Comparison of ENCODE assay signal across 8 cellular contexts in genomic region chr1:37477198-37477931, GRCh38. TPM values are rescaled to one million over a fixed set of nuclear protein-coding genes. Genes with fewer than 3 reads are reported as not detected.
DNase-seq lines count a peak whose midpoint lies in the region; ATAC-seq lines count a peak whose summit lies in the region.

No MANE protein-coding gene starts in this region.

- H3K36me3 Mint-ChIP-seq in activated CD4-positive, alpha-beta memory T cell treated with anti-CD3 and anti-CD28 coated beads, Interleukin-2, amount 10 ng/mL, durations not matched to agents 7 days and 5 days (ENCODE audit: low read depth) = peaks cover 68% of the 10 kb centered on the region
- H3K36me3 Mint-ChIP-seq in naive B cell = peaks cover 0 to 12% of the 10 kb centered on the region in 2 donors
- H3K36me3 Mint-ChIP-seq in stimulated activated naive CD8-positive, alpha-beta T cell treated with anti-CD3 and anti-CD28 coated beads, Interleukin-15, Interleukin-2, amounts not matched to agents 100 ng/mL and 50 ng/mL, for 24 hours (ENCODE audit: low read depth) = peaks cover 62% of the 10 kb centered on the region

- peak overlapping the region; percentile 98 for H3K4me3 Mint-ChIP-seq in activated CD4-positive, alpha-beta memory T cell treated with anti-CD3 and anti-CD28 coated beads, Interleukin-2, amount 10 ng/mL, durations not matched to agents 7 days and 5 days
- H3K4me3 Mint-ChIP-seq in naive B cell = peak overlapping the region; percentile 87 to 97 (median 96)
- peak overlapping the region; percentile 98 for H3K4me3 Mint-ChIP-seq in stimulated activated naive CD8-positive, alpha-beta T cell treated with anti-CD3 and anti-CD28 coated beads, Interleukin-15, Interleukin-2, amounts not matched to agents 100 ng/mL and 50 ng/mL, for 24 hours

- CTCF ChIA-PET in activated CD4-positive, alpha-beta memory T cell treated with anti-CD3 and anti-CD28 coated beads, Interleukin-2, amount 10 ng/mL, durations not matched to agents 7 days and 5 days (lab: Charles Lee) = interaction anchor here (0.8 to 5.7 kb wide), 7 partner anchors 10 to 205 kb away, joined by 3 to 59 read pairs (median 6); partner anchors contain the start of gene MEAF6

- peak overlapping the region; percentile 57 for H3K27ac ChIP-seq in Karpas-422 (ENCODE audit: low read length)
- H3K27ac ChIP-seq in effector memory CD4-positive, alpha-beta T cell (ENCODE audit: insufficient read depth, low read length, poor library complexity, severe bottlenecking) = peak overlapping the region; percentile 99

- ATAC-seq in GM21423 (IDR thresholded peaks at IDR 0.05; ENCODE audit: unreplicated experiment) (peak; percentile 42), naive B cell (ENCODE audit: low read depth in 2 of 2) (peak; percentile 76 to 78)

- peak; percentile 90 for DNase-seq in Caki2 (ENCODE audit: low read depth)
- DNase-seq in Karpas-422 = no peak
- DNase-seq in activated CD4-positive, alpha-beta memory T cell treated with anti-CD3 and anti-CD28 coated beads, Interleukin-2, amount 10 ng/mL, durations not matched to agents 7 days and 5 days = peak; percentile 69
- peak; percentile 89 to 91 (median 90) for DNase-seq in effector memory CD4-positive, alpha-beta T cell
- peak; percentile 94 for DNase-seq in naive B cell
- no peak for DNase-seq in DMS114 treated with DMSO at 0.1 percent for 48 hours (lab: John Stamatoyannopoulos, UW; ENCODE audit: unreplicated experiment)

- POLR2A ChIA-PET in activated CD4-positive, alpha-beta memory T cell treated with anti-CD3 and anti-CD28 coated beads, Interleukin-2, amount 10 ng/mL, durations not matched to agents 7 days and 5 days (lab: Charles Lee) = interaction anchor here (0.6 to 6.8 kb wide), 11 partner anchors 8 to 223 kb away, joined by 3 to 99 read pairs (median 5); partner anchors contain the start of genes CDCA8, GNL2 and MEAF6

- no peaks in the 10 kb centered on the region for H3K9me3 ChIP-seq in Karpas-422 (ENCODE audit: low read length)
- H3K9me3 ChIP-seq in effector memory CD4-positive, alpha-beta T cell (ENCODE audit: control insufficient read depth, low read length) = no peaks in the 10 kb centered on the region

- H4K20me1 ChIP-seq in Karpas-422 (ENCODE audit: insufficient read depth, low read depth, low read length) = peaks cover 10% of the 10 kb centered on the region; the same call in 1 of the 2 replicates

- peak overlapping the region; percentile 99 for H3K27ac Mint-ChIP-seq in activated CD4-positive, alpha-beta memory T cell treated with anti-CD3 and anti-CD28 coated beads, Interleukin-2, amount 10 ng/mL, durations not matched to agents 7 days and 5 days
- peak overlapping the region; percentile 98 to 99 (median 99) for H3K27ac Mint-ChIP-seq in naive B cell
- peak overlapping the region; percentile 98 for H3K27ac Mint-ChIP-seq in stimulated activated naive CD8-positive, alpha-beta T cell treated with anti-CD3 and anti-CD28 coated beads, Interleukin-15, Interleukin-2, amounts not matched to agents 100 ng/mL and 50 ng/mL, for 24 hours

- H3K27me3 Mint-ChIP-seq in activated CD4-positive, alpha-beta memory T cell treated with anti-CD3 and anti-CD28 coated beads, Interleukin-2, amount 10 ng/mL, durations not matched to agents 7 days and 5 days = no peaks in the 10 kb centered on the region
- H3K27me3 Mint-ChIP-seq in naive B cell = peaks cover 0 to 2% (median 0%) of the 10 kb centered on the region in 3 donors
- no peaks in the 10 kb centered on the region for H3K27me3 Mint-ChIP-seq in stimulated activated naive CD8-positive, alpha-beta T cell treated with anti-CD3 and anti-CD28 coated beads, Interleukin-15, Interleukin-2, amounts not matched to agents 100 ng/mL and 50 ng/mL, for 24 hours

- H3K36me3 ChIP-seq in Karpas-422 (ENCODE audit: insufficient read depth, low read length) = peaks cover 9% of the 10 kb centered on the region; the same call in 1 of the 2 replicates
- H3K36me3 ChIP-seq in effector memory CD4-positive, alpha-beta T cell (ENCODE audit: control insufficient read depth, insufficient read depth, low read length) = peaks cover 41% of the 10 kb centered on the region

- peak overlapping the region; percentile 77 for H3K9ac ChIP-seq in Karpas-422 (ENCODE audit: low read length)

- no peaks in the 10 kb centered on the region for H3K9me3 Mint-ChIP-seq in activated CD4-positive, alpha-beta memory T cell treated with anti-CD3 and anti-CD28 coated beads, Interleukin-2, amount 10 ng/mL, durations not matched to agents 7 days and 5 days
- H3K9me3 Mint-ChIP-seq in naive B cell = no peaks in the 10 kb centered on the region
- no peaks in the 10 kb centered on the region for H3K9me3 Mint-ChIP-seq in stimulated activated naive CD8-positive, alpha-beta T cell treated with anti-CD3 and anti-CD28 coated beads, Interleukin-15, Interleukin-2, amounts not matched to agents 100 ng/mL and 50 ng/mL, for 24 hours

- H3K9me2 ChIP-seq in Karpas-422 (replicated peaks; ENCODE audit: insufficient read depth, low read length) = no peaks in the 10 kb centered on the region

- H3K4me2 ChIP-seq in Karpas-422 (ENCODE audit: low read depth, low read length, poor library complexity, severe bottlenecking) = peak overlapping the region; percentile 80

- peak overlapping the region; percentile 77 for H3K4me3 ChIP-seq in Karpas-422 (ENCODE audit: low read length)
- peak overlapping the region; percentile 98 for H3K4me3 ChIP-seq in effector memory CD4-positive, alpha-beta T cell (ENCODE audit: insufficient read depth, low read depth, low read length, poor library complexity, severe bottlenecking)

- peaks cover 62% of the 10 kb centered on the region for H3K4me1 Mint-ChIP-seq in activated CD4-positive, alpha-beta memory T cell treated with anti-CD3 and anti-CD28 coated beads, Interleukin-2, amount 10 ng/mL, durations not matched to agents 7 days and 5 days
- peaks cover 52 to 73% (median 66%) of the 10 kb centered on the region in 3 donors for H3K4me1 Mint-ChIP-seq in naive B cell
- peaks cover 55% of the 10 kb centered on the region for H3K4me1 Mint-ChIP-seq in stimulated activated naive CD8-positive, alpha-beta T cell treated with anti-CD3 and anti-CD28 coated beads, Interleukin-15, Interleukin-2, amounts not matched to agents 100 ng/mL and 50 ng/mL, for 24 hours (ENCODE audit: low read depth)

- in situ Hi-C loops in Caki2 (cut with HindIII; ENCODE audit: low pct_unique_long_range_greater_than_20kb, low sequenced_read_pairs) = no loop called here

- no peaks in the 10 kb centered on the region for H3K27me3 ChIP-seq in Karpas-422 (ENCODE audit: low read length)
- no peaks in the 10 kb centered on the region for H3K27me3 ChIP-seq in effector memory CD4-positive, alpha-beta T cell (replicated peaks; ENCODE audit: control insufficient read depth, insufficient read depth, low read length, poor library complexity, severe bottlenecking)

- H2AFZ ChIP-seq in Karpas-422 (ENCODE audit: low read length) = no peak overlapping the region

- H3K79me2 ChIP-seq in Karpas-422 (ENCODE audit: low read length) = peaks cover 23% of the 10 kb centered on the region; the same call in 1 of the 2 replicates

- H3K4me1 ChIP-seq in Karpas-422 (ENCODE audit: low read length) = peaks cover 63% of the 10 kb centered on the region
- H3K4me1 ChIP-seq in effector memory CD4-positive, alpha-beta T cell (ENCODE audit: control insufficient read depth, insufficient read depth, low read length, poor library complexity, severe bottlenecking) = peaks cover 51% of the 10 kb centered on the region

RNA-seq across cellular contexts. Expression of gene ZC3H12A, which starts 3.0 kb away (rescaled TPM):
- total RNA-seq in Caki2 (2014; rRNA removed; shearing (Covaris generic); ENCODE audit: low replicate concordance) = 4.2 and 6.2 TPM in 2 replicates
- total RNA-seq in Karpas-422 (2014; rRNA removed; shearing (Covaris generic); ENCODE audit: low replicate concordance) = 3.8 and 17.7 TPM in 2 replicates
- total RNA-seq in activated CD4-positive, alpha-beta memory T cell treated with anti-CD3 and anti-CD28 coated beads, Interleukin-2, amount 10 ng/mL, durations not matched to agents 7 days and 5 days = 10 to 100 TPM; 29.9 to 31.1 TPM
- polyA plus RNA-seq in naive B cell (ENCODE audit: low read depth in 6 of 6) = 10 to 100 TPM; 15.5 to 26.7 (median 17.6) TPM

RNA-seq across cellular contexts. Expression of gene MEAF6, which starts 37.2 kb away (rescaled TPM):
- 45.0 and 59.6 TPM in 2 replicates for total RNA-seq in Caki2 (2014; rRNA removed; shearing (Covaris generic); ENCODE audit: low replicate concordance)
- 105 and 126 TPM in 2 replicates for total RNA-seq in Karpas-422 (2014; rRNA removed; shearing (Covaris generic); ENCODE audit: low replicate concordance)
- 10 to 100 TPM; 63.7 to 64.2 TPM for total RNA-seq in activated CD4-positive, alpha-beta memory T cell treated with anti-CD3 and anti-CD28 coated beads, Interleukin-2, amount 10 ng/mL, durations not matched to agents 7 days and 5 days
- 100 to 1,000 TPM; 137 to 208 (median 175) TPM for polyA plus RNA-seq in naive B cell (ENCODE audit: low read depth in 6 of 6)

Comparison
In these comparisons a context has a peak if more than half of its experiments do, and no peak if none do; other contexts are left out.
1. DNase-seq: peak in Caki2 (single experiment), activated CD4-positive, alpha-beta memory T cell treated with anti-CD3 and anti-CD28 coated beads, Interleukin-2, amount 10 ng/mL, durations not matched to agents 7 days and 5 days (single experiment), effector memory CD4-positive, alpha-beta T cell (3 of 3) and naive B cell (single experiment); none in Karpas-422 (single experiment) and DMS114 treated with DMSO at 0.1 percent for 48 hours (single experiment).
2. Peak in every context shown above with its lines, with median percentiles within 50 percentile points of each other: H3K27ac Mint-ChIP-seq and H3K4me3 Mint-ChIP-seq.